In the genomic region with DNA sequence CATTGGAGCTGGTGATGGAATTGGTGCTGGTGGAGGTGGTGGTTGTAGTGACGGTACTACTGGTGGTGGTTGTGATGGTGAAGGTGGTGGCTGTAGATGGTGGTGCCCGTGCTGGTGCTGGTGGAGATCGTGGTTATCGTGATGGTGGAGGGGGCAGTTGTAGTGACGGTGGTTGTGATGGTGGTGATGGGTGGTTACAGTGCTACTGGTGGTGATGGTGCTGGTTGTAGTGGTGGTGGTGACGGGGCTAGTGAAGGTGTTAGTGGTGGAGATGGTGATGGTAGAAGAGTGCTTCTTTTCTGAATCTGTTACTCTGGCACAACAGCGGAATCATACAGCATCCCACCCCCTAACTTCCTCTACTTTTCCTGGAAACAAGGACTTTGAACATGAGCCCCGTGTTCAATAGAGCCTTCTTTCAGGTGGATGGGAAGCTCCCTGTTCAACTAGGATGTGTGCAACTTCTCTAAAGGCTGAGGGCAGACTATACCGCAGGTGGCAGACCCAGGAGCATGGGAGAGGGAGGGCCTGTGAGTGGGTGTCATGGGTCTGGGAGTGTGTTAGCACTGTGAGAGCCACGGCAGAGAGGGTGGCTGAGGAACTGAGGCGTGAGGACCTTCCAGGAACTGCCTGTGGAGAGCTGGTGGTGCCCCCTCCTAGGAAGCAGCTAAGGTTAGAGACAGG, we compare ENCODE assay signal across 18 cellular contexts. TPM values are rescaled to one million over a fixed set of nuclear protein-coding genes. Genes with fewer than 3 reads are reported as not detected.
DNase-seq lines count a peak whose midpoint lies in the region; ATAC-seq and TF ChIP-seq lines count a peak whose summit lies in the region.
"Had no signal": no experiment of that assay in that cellular context is flagged by ENCODE, and none has a peak within 500 bp of the region (broad histone marks: within the 10 kb centered on the region; RNA-seq: fewer than 3 reads in every experiment).

No MANE protein-coding gene starts in this region.

- ATAC-seq in stimulated activated naive B cell treated with anti-CD40 and anti-IgM and Interleukin-4, amounts not matched to agents 10 μg/mL and 1 μg/mL and 100 μg/mL, for 72 hours (replicated peaks), result no peak
- ATAC-seq in HG03045 (IDR thresholded peaks at IDR 0.05; ENCODE audit: unreplicated experiment), result no peak

- H3K4me3 Mint-ChIP-seq in IgD-negative memory B cell, result peak overlapping the region in 3 of 4 donors; percentile 35 to 70 (median 43)
- H3K4me3 Mint-ChIP-seq in stimulated activated naive B cell treated with anti-CD40 and anti-IgM and Interleukin-4, amounts not matched to agents 10 μg/mL and 1 μg/mL and 100 μg/mL, for 72 hours, result no peak overlapping the region

- H3K27me3 ChIP-seq in sigmoid colon, result peaks cover 0 to 46% (median 22%) of the 10 kb centered on the region in 3 donors

- H3K27ac ChIP-seq in sigmoid colon, result no peak overlapping the region

- TF ChIP-seq CTCF in sigmoid colon (IDR thresholded peaks at IDR 0.05), result no peak

- no peaks in the 10 kb centered on the region for H3K36me3 Mint-ChIP-seq in IgD-negative memory B cell
- peaks cover 0 to 4% of the 10 kb centered on the region in 2 donors for H3K36me3 Mint-ChIP-seq in stimulated activated naive B cell treated with anti-CD40 and anti-IgM and Interleukin-4, amounts not matched to agents 10 μg/mL and 1 μg/mL and 100 μg/mL, for 72 hours

- no peak overlapping the region for H3K4me3 ChIP-seq in sigmoid colon

- WGBS in sigmoid colon, 2 donors, result 77 to 78% methylated on average over 11 of the region's 11 CpGs

- H3K9me3 Mint-ChIP-seq in IgD-negative memory B cell, result no peaks in the 10 kb centered on the region
- H3K9me3 Mint-ChIP-seq in stimulated activated naive B cell treated with anti-CD40 and anti-IgM and Interleukin-4, amounts not matched to agents 10 μg/mL and 1 μg/mL and 100 μg/mL, for 72 hours, result no peaks in the 10 kb centered on the region

- intact Hi-C loops in sigmoid colon (cut with DNase I), result no loop called here

- DNase-seq in NCI-H345 (lab: John Stamatoyannopoulos, UW), result peak; percentile 64
- DNase-seq in NCI-H345 treated with DMSO at 0.1 percent for 48 hours (lab: John Stamatoyannopoulos, UW; ENCODE audit: unreplicated experiment), result no peak
- DNase-seq in central memory CD4-positive, alpha-beta T cell, result peak; percentile 18
- peak; percentile 35 for DNase-seq in sigmoid colon
- no peak for DNase-seq in stimulated activated naive B cell treated with anti-CD40 and anti-IgM and Interleukin-4, amounts not matched to agents 10 μg/mL and 1 μg/mL and 100 μg/mL, for 72 hours
- no peak for DNase-seq in OCI-M2 (lab: John Stamatoyannopoulos, UW; ENCODE audit: unreplicated experiment)
- DNase-seq: 8988T, erythroblast, Kasumi-1, kidney, midbrain, NCI-H1417, SK-N-SH, small intestine had no signal

- no peaks in the 10 kb centered on the region for H3K9me3 ChIP-seq in sigmoid colon
- H3K9me3 ChIP-seq: SK-N-SH had no signal

- H3K4me1 ChIP-seq in sigmoid colon, result no peaks in the 10 kb centered on the region

- no peak for TF ChIP-seq EP300 in sigmoid colon (IDR thresholded peaks at IDR 0.05)

- H3K36me3 ChIP-seq in sigmoid colon, result no peaks in the 10 kb centered on the region

- no peak for TF ChIP-seq POLR2A in sigmoid colon (IDR thresholded peaks at IDR 0.05)

- peaks cover 4% of the 10 kb centered on the region for H3K27me3 Mint-ChIP-seq in IgD-negative memory B cell
- peaks cover 7 to 31% of the 10 kb centered on the region in 2 donors for H3K27me3 Mint-ChIP-seq in stimulated activated naive B cell treated with anti-CD40 and anti-IgM and Interleukin-4, amounts not matched to agents 10 μg/mL and 1 μg/mL and 100 μg/mL, for 72 hours

- peaks cover 5 to 24% (median 8%) of the 10 kb centered on the region in 3 donors for H3K4me1 Mint-ChIP-seq in IgD-negative memory B cell
- peaks cover 26 to 42% of the 10 kb centered on the region in 2 donors for H3K4me1 Mint-ChIP-seq in stimulated activated naive B cell treated with anti-CD40 and anti-IgM and Interleukin-4, amounts not matched to agents 10 μg/mL and 1 μg/mL and 100 μg/mL, for 72 hours

- peak overlapping the region in 2 of 3 donors; percentile 71 to 94 for H3K27ac Mint-ChIP-seq in IgD-negative memory B cell
- H3K27ac Mint-ChIP-seq in stimulated activated naive B cell treated with anti-CD40 and anti-IgM and Interleukin-4, amounts not matched to agents 10 μg/mL and 1 μg/mL and 100 μg/mL, for 72 hours, result no peak overlapping the region

RNA-seq across cellular contexts. Expression of gene TBX21, which starts 8.2 kb away (rescaled TPM):
- 10.0 TPM for polyA plus RNA-seq in IgD-negative memory B cell
- total RNA-seq in sigmoid colon, result under 1 TPM in 2 of 4 donors, not detected in 2; 0.36 to 0.41 TPM
- 1 to 10 TPM in 1 of 3 donors, under 1 TPM in 2; under 0.01 to 1.2 (median 0.23) TPM for polyA plus RNA-seq in sigmoid colon
- total RNA-seq: NCI-H460, OCI-LY7 had no signal
- polyA plus RNA-seq: SK-N-SH had no signal

RNA-seq across cellular contexts. Expression of gene TBKBP1, which starts 47.3 kb away (rescaled TPM):
- polyA plus RNA-seq in IgD-negative memory B cell (0.24 TPM), sigmoid colon (1 to 10 TPM; 3.5 to 4.6 (median 4.2) TPM)
- total RNA-seq in sigmoid colon, result 10 to 100 TPM in 2 of 4 donors, 1 to 10 TPM in 2; 7.8 to 25.5 (median 11.2) TPM

Comparison
In these comparisons a context has a peak if more than half of its experiments do, and no peak if none do; other contexts are left out.
1. DNase-seq: peak in NCI-H345 (single experiment), central memory CD4-positive, alpha-beta T cell (single experiment) and sigmoid colon (single experiment); none in NCI-H345 treated with DMSO at 0.1 percent for 48 hours (single experiment), stimulated activated naive B cell treated with anti-CD40 and anti-IgM and Interleukin-4, amounts not matched to agents 10 μg/mL and 1 μg/mL and 100 μg/mL, for 72 hours (single experiment) and OCI-M2 (single experiment).
2. H3K4me3 Mint-ChIP-seq: peak in IgD-negative memory B cell (3 of 4); none in stimulated activated naive B cell treated with anti-CD40 and anti-IgM and Interleukin-4, amounts not matched to agents 10 μg/mL and 1 μg/mL and 100 μg/mL, for 72 hours (0 of 2).